ENCODE assay signal across 11 cellular contexts in genomic region chr3:188974856-188975611, GRCh38.
DNase-seq lines count a peak whose midpoint lies in the region; ATAC-seq and TF ChIP-seq lines count a peak whose summit lies in the region.
"Had no signal": no experiment of that assay in that cellular context is flagged by ENCODE, and none has a peak within 500 bp of the region (broad histone marks: within the 10 kb centered on the region; RNA-seq: fewer than 3 reads in every experiment).

No MANE protein-coding gene starts in this region.

- H3K4me3 ChIP-seq in astrocyte of the spinal cord (ENCODE audit: low read depth, low read length) (no peak overlapping the region), skin epidermis (no peak overlapping the region)

- no peak for ATAC-seq in GM21526 (IDR thresholded peaks at IDR 0.05; ENCODE audit: low FRiP score, unreplicated experiment)
- ATAC-seq in GM21619 (IDR thresholded peaks at IDR 0.05; ENCODE audit: unreplicated experiment), result no peak
- ATAC-seq: HCT116 had no signal

- in situ Hi-C loops in astrocyte of the spinal cord (cut with HindIII; ENCODE audit: low sequenced_read_pairs), result no loop called here

- DNase-seq in EH (ENCODE audit: low read depth) (peak; percentile 72), MV-4-11 (lab: John Stamatoyannopoulos, UW) (peak; percentile 91), astrocyte of the spinal cord (ENCODE audit: low read depth, low spot score) (peak; percentile 86), GM19240 (ENCODE audit: insufficient read length, low spot score) (no peak), midbrain (lab: John Stamatoyannopoulos, UW) (no peak)
- DNase-seq: hippocampal formation; stimulated activated naive CD4-positive, alpha-beta T cell had no signal

- no peak for TF ChIP-seq CTCF in astrocyte of the spinal cord (IDR thresholded peaks at IDR 0.05; ENCODE audit: low read depth, low read length)

- H3K27ac ChIP-seq in skin epidermis, result peak overlapping the region in 14 of 21 experiments; percentile 3 to 65 (median 28)

Comparison
In these comparisons a context has a peak if more than half of its experiments do, and no peak if none do; other contexts are left out.
1. DNase-seq: peak in EH (single experiment), MV-4-11 (single experiment) and astrocyte of the spinal cord (single experiment); none in GM19240 (single experiment) and midbrain (single experiment).